Comparison of ENCODE assay signal across 1 cellular context in genomic region chr1:46369542-46370213, GRCh38.
TF ChIP-seq lines count a peak whose summit lies in the region.

No MANE protein-coding gene starts in this region.

TF ChIP-seq in WTC11, 78 proteins besides CTCF, POLR2A, EP300 and RAD21 (continued from another document):
- TF ChIP-seq ZNF263 (CRISPR knock-in tag; IDR thresholded peaks at IDR 0.05; ENCODE audit: low read depth) (no peak), GTF2I (CRISPR knock-in tag; conservative IDR thresholded peaks at IDR 0.05) (no peak), ESRRA (CRISPR knock-in tag; IDR thresholded peaks at IDR 0.05; ENCODE audit: borderline replicate concordance) (no peak), E2F4 (CRISPR knock-in tag; IDR thresholded peaks at IDR 0.05; ENCODE audit: borderline replicate concordance, low read depth) (no peak), NFATC4 (CRISPR knock-in tag; IDR thresholded peaks at IDR 0.05) (no peak), ZNF512 (CRISPR knock-in tag; IDR thresholded peaks at IDR 0.05; ENCODE audit: borderline replicate concordance) (no peak)
